Comparison of ENCODE assay signal across 38 cellular contexts in the genomic region with DNA sequence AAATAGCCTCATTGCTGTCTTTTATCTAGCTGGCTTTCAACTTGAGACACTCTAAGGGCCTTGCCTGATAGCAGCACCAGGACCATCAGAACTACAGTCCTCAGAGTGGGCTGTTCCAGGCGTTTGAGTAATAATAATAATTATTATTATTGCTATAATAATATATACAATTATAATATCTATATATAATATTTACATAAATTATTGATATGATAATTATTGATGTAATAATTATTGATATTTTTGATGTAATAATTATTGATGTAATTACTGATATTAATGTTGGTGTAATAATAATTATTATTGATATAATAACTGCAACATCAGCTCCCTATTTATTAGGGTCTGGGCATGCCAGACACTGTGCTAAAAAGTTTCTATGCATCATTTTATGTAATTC. TPM values are rescaled to one million over a fixed set of nuclear protein-coding genes. Genes with fewer than 3 reads are reported as not detected.
"Had no signal": no experiment of that assay in that cellular context is flagged by ENCODE, and none has a peak within 500 bp of the region (broad histone marks: within the 10 kb centered on the region; RNA-seq: fewer than 3 reads in every experiment).

No MANE protein-coding gene starts in this region.

- H3K4me2 ChIP-seq: KMS-11 had no signal

- H3K36me3 ChIP-seq: MG63 had no signal

- DNase-seq: Karpas-422, Kasumi-1, KG1, MG63, MM.1S, MV-4-11, NCI-H1048, NCI-H1092, NCI-H1092 treated with DMSO at 0.1 percent for 48 hours, NCI-H1105, NCI-H1105 treated with DMSO at 0.1 percent for 48 hours, NCI-H1417, NCI-H1417 treated with DMSO at 0.1 percent for 48 hours, NCI-H1436, NCI-H1436 treated with DMSO at 0.1 percent for 48 hours, NCI-H146, NCI-H1694, NCI-H1694 treated with DMSO at 0.1 percent for 48 hours, NCI-H187, NCI-H187 treated with DMSO at 0.1 percent for 48 hours, NCI-H1930, NCI-H2029, NCI-H2029 treated with DMSO at 0.1 percent for 48 hours, NCI-H2081, NCI-H2081 treated with DMSO at 0.1 percent for 48 hours, NCI-H2171, NCI-H2171 treated with DMSO at 0.1 percent for 48 hours, NCI-H2227 treated with DMSO at 0.1 percent for 48 hours, NCI-H226, NCI-H345, NCI-H446, NCI-H446 treated with DMSO at 0.1 percent for 48 hours, NCI-H510A had no signal

- H3K27ac ChIP-seq: KMS-11 had no signal

- H3K9me3 ChIP-seq: MG63 had no signal

- H3K4me3 ChIP-seq: MG63 had no signal

RNA-seq across cellular contexts. Expression of a gene that starts 25.6 kb away (rescaled TPM):
- total RNA-seq: LHCN-M2, M059J, MCF 10A, NCI-H460 had no signal
